In the genomic region with DNA sequence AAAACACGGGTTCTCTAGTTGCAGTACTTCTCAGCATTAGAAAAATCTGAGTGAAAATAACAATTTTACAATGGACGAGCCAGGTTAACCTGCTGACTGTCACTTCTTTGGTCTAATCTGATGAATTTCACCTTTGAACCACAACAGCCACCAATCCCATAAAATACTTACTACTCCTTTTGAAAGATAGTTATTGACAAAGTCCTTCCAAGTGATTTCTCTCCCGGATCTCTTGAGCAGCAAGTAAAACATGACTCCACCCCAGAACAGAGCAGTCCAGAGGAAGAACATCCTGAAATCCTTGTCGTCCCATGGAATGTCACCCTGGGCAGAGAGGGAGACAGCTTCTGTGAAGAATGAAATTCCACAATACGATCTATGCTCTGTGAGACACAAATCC, we compare ENCODE assay signal across 24 cellular contexts. TPM values are rescaled to one million over a fixed set of nuclear protein-coding genes. Genes with fewer than 3 reads are reported as not detected.
DNase-seq lines count a peak whose midpoint lies in the region; ATAC-seq, FAIRE-seq and TF ChIP-seq lines count a peak whose summit lies in the region.
"Had no signal": no experiment of that assay in that cellular context is flagged by ENCODE, and none has a peak within 500 bp of the region (broad histone marks: within the 10 kb centered on the region; RNA-seq: fewer than 3 reads in every experiment).

No MANE protein-coding gene starts in this region.

- H3K27ac ChIP-seq in heart right ventricle (peak overlapping the region in 7 of 10 donors; percentile 19 to 82 (median 62)), GM12878 (ENCODE audit: control insufficient read depth, insufficient read depth) (no peak overlapping the region), layer of hippocampus (ENCODE audit: low read depth, low read length) (peak overlapping the region; percentile 32), substantia nigra (ENCODE audit: low read depth, low read length, poor library complexity, severe bottlenecking) (peak overlapping the region; percentile 44), esophagus squamous epithelium (no peak overlapping the region)
- H3K27ac ChIP-seq: GM23248 had no signal

- TF ChIP-seq CTCF in heart right ventricle (IDR thresholded peaks at IDR 0.05) (no peak), GM12878 (IDR thresholded peaks at IDR 0.05 in 2 of 3, conservative IDR thresholded peaks at IDR 0.05 in 1 of 3; ENCODE audit: control insufficient read depth in 2 of 3, extremely low read depth in 1 of 3, insufficient read depth in 1 of 3, low read depth in 3 of 3, low read length in 3 of 3) (no peak), esophagus squamous epithelium (IDR thresholded peaks at IDR 0.05) (no peak)

- TF ChIP-seq RAD21 in GM12878 (IDR thresholded peaks at IDR 0.05; ENCODE audit: insufficient read depth, low read depth, low read length), result no peak

- CTCF ChIA-PET in GM12878 (lab: Yijun Ruan, JAX), result no interaction called here

- SMC1A ChIA-PET in GM12878 (lab: Charles Lee; ENCODE audit: uncharacterized antibody, unreplicated experiment), result no interaction called here

- TF ChIP-seq POLR2A in GM12878 (IDR thresholded peaks at IDR 0.05; ENCODE audit: low read depth, low read length) (no peak), esophagus squamous epithelium (IDR thresholded peaks at IDR 0.05) (no peak)

- H3K4me1 ChIP-seq in heart right ventricle (peaks cover 2 to 100% (median 66%) of the 10 kb centered on the region in 9 donors), GM12878 (ENCODE audit: control insufficient read depth, insufficient read depth, low read length) (no peaks in the 10 kb centered on the region), esophagus squamous epithelium (peaks cover 0 to 2% (median 0%) of the 10 kb centered on the region in 3 donors)
- H3K4me1 ChIP-seq: BE2C had no signal

- no peak overlapping the region for H3K4me2 ChIP-seq in GM12878 (ENCODE audit: control insufficient read depth, insufficient read depth)

- H3K9me3 ChIP-seq in heart right ventricle (no peaks in the 10 kb centered on the region), GM12878 (replicated peaks; ENCODE audit: control insufficient read depth, insufficient read depth, low read length) (no peaks in the 10 kb centered on the region), esophagus squamous epithelium (no peaks in the 10 kb centered on the region)
- H3K9me3 ChIP-seq: BE2C, MG63 had no signal

- TF ChIP-seq EP300 in GM12878 (IDR thresholded peaks at IDR 0.05; ENCODE audit: borderline replicate concordance in 1 of 2, control insufficient read depth in 1 of 2, low read depth in 2 of 2, low read length in 2 of 2), result no peak

- DNase-seq in heart right ventricle (no peak), Right ventricle myocardium superior (no peak), GM12878 (ENCODE audit: low read depth, low spot score) (no peak), substantia nigra (lab: John Stamatoyannopoulos, UW) (no peak), esophagus squamous epithelium (lab: John Stamatoyannopoulos, UW) (no peak)
- DNase-seq in activated CD4-positive, alpha-beta T cell treated with anti-CD3 and anti-CD28 coated beads, Interleukin-2, amount 50 U/mL, for 4 hours, result no peak
- DNase-seq: BE2C; Calu3; CD4-positive, alpha-beta memory T cell; GF-D8; GM23248; HCEC 1CT; IMR-90; Karpas-422; MG63; NCI-H1092; NCI-H1436 treated with DMSO at 0.1 percent for 48 hours; NCI-H2029; NCI-H345; NCI-H524 treated with DMSO at 0.1 percent for 48 hours had no signal

- in situ Hi-C loops in GM12878 (cut with MboI), result no loop called here

- H3K36me3 ChIP-seq in heart right ventricle (peaks cover 0 to 92% (median 23%) of the 10 kb centered on the region in 9 donors), GM12878 (ENCODE audit: control insufficient read depth in 2 of 2, insufficient read depth in 2 of 2, low read length in 1 of 2) (peaks cover 15 to 23% of the 10 kb centered on the region in 2 experiments), esophagus squamous epithelium (peaks cover 4 to 86% (median 17%) of the 10 kb centered on the region in 3 donors)

- POLR2A ChIA-PET in GM12878 (lab: Charles Lee), result interaction anchor here (2.2 kb wide), 1 partner anchor 10 kb away, joined by 5 read pairs; a partner anchor contains a TSS

- H2AFZ ChIP-seq in GM12878 (ENCODE audit: control insufficient read depth, low read depth, low read length), result no peak overlapping the region
- H2AFZ ChIP-seq: GM23248 had no signal

- ATAC-seq in heart right ventricle (no peak), Right ventricle myocardium superior (ENCODE audit: poor library complexity) (no peak), GM12878 (no peak), GM18909 (IDR thresholded peaks at IDR 0.05; ENCODE audit: poor library complexity, unreplicated experiment) (no peak)

- H3K9ac ChIP-seq in GM12878 (ENCODE audit: control insufficient read depth, insufficient read depth, low read length), result no peak overlapping the region
- H3K9ac ChIP-seq: GM23248 had no signal

- H3K79me2 ChIP-seq in GM12878 (ENCODE audit: control insufficient read depth, insufficient read depth, low read length), result peaks cover 9% of the 10 kb centered on the region

- intact Hi-C loops in heart right ventricle (cut with DNase I) (no loop called here), Right ventricle myocardium superior (cut with DNase I) (no loop called here), GM12878 (cut with micrococcal nuclease; ENCODE audit: unreplicated experiment) (no loop called here), esophagus squamous epithelium (cut with DNase I) (no loop called here)

- FAIRE-seq in GM12878 (lab: Jason Lieb, UNC), result no peak
- FAIRE-seq: A204.1, HTR-8/SVneo had no signal

- RAD21 ChIA-PET in GM12878 (lab: Charles Lee; ENCODE audit: unreplicated experiment), result no interaction called here

- 54 to 67% methylated on average over 5 of the region's 5 CpGs for WGBS in heart right ventricle, 2 donors
- WGBS in GM12878 (ENCODE audit: insufficient coverage, insufficient replicate concordance, low lambda C conversion rate, missing lambda C conversion rate), result 82% methylated on average over 5 of the region's 5 CpGs
- 83 to 88% methylated on average over 5 of the region's 5 CpGs for WGBS in esophagus squamous epithelium, 2 donors

- no peak overlapping the region for H3K4me3 ChIP-seq in heart right ventricle
- H3K4me3 ChIP-seq in GM12878, result no peak overlapping the region
- no peak overlapping the region for H3K4me3 ChIP-seq in esophagus squamous epithelium
- H3K4me3 ChIP-seq: GM23248, MG63 had no signal

- H3K27me3 ChIP-seq in heart right ventricle, result no peaks in the 10 kb centered on the region
- H3K27me3 ChIP-seq in GM12878 (replicated peaks in 1 of 2; ENCODE audit: control insufficient read depth in 2 of 2, insufficient read depth in 2 of 2, low read length in 1 of 2), result no peaks in the 10 kb centered on the region
- no peaks in the 10 kb centered on the region for H3K27me3 ChIP-seq in layer of hippocampus (ENCODE audit: control insufficient read depth, insufficient read depth, low read length)
- no peaks in the 10 kb centered on the region for H3K27me3 ChIP-seq in esophagus squamous epithelium
- H3K27me3 ChIP-seq: BE2C, MG63 had no signal

- BruUV-seq in GM12878 (replicated peaks; lab: Mats Ljungman, UMichigan), result TSS peak; percentile 42

- H4K20me1 ChIP-seq in GM12878 (ENCODE audit: control insufficient read depth, insufficient read depth), result no peaks in the 10 kb centered on the region

RNA-seq across cellular contexts. Expression of a gene that starts 10.2 kb away (rescaled TPM):
- total RNA-seq in heart right ventricle (100 to 1,000 TPM; 126 to 176 (median 145) TPM), Right ventricle myocardium superior (145 TPM), GM12878 (2014; rRNA removed) (57.9 and 62.9 TPM in 2 replicates), GM12878 (2014; rRNA removed; fragmentation: Illumina TruSeq; extraction: Trizol) (67.7 and 71.0 TPM in 2 replicates), GM12878 (2021) (63.8 and 68.0 TPM in 2 replicates), esophagus squamous epithelium (10 to 100 TPM; 41.5 to 62.9 (median 58.1) TPM)
- polyA plus RNA-seq in heart right ventricle (10 to 100 TPM; 48.1 to 60.4 TPM), GM12878 (2011; rRNA removed) (49.6 and 62.2 TPM in 2 replicates), GM12878 (2014; fragmentation: Illumina TruSeq; extraction: Trizol) (57.6 and 70.8 TPM in 2 replicates), GM12878 (2014; fragmentation: Nextera tagmentation; extraction: Ambion mirVana) (10 to 100 TPM; 21.0 to 21.6 TPM), GM12878 (2014; rRNA removed) (50.4 and 56.1 TPM in 2 replicates), GM12878 (2016; fragmentation: Nextera tagmentation; extraction: Ambion mirVana) (10 to 100 TPM; 66.6 to 72.7 TPM)
- 76.0 and 83.0 TPM in 2 replicates for total RNA-seq in GM12878 (2013; cell fraction: nucleolus; rRNA removed)
- 27.0 TPM for polyA plus RNA-seq in GM12878 (2011; ENCODE audit: low read depth)
- polyA plus RNA-seq in GM12878 (2011; cell fraction: cytosol; rRNA removed), result 32.0 and 33.2 TPM in 2 replicates
- polyA plus RNA-seq in GM12878 (2011; cell fraction: nucleus; rRNA removed), result 46.8 and 48.9 TPM in 2 replicates
- 35.5 and 37.8 TPM in 2 replicates for polyA plus RNA-seq in GM12878 (2012)
- 41.6 and 42.9 TPM in 2 replicates for polyA minus RNA-seq in GM12878 (2011; rRNA and poly(A)+ RNA removed)
- polyA minus RNA-seq in GM12878 (2011; cell fraction: cytosol; rRNA and poly(A)+ RNA removed), result 17.1 and 23.5 TPM in 2 replicates
- 16.3 and 27.9 TPM in 2 replicates for polyA minus RNA-seq in GM12878 (2011; cell fraction: nucleus; rRNA and poly(A)+ RNA removed)

RNA-seq across cellular contexts. Expression of a gene that starts 40.9 kb away (rescaled TPM):
- total RNA-seq in heart right ventricle, result 1 to 10 TPM in 6 of 10 donors, under 1 TPM in 4; 0.38 to 2.2 (median 1.4) TPM
- polyA plus RNA-seq in heart right ventricle, result 1 to 10 TPM; 1.5 to 2.4 TPM
- 1.2 TPM for total RNA-seq in Right ventricle myocardium superior
- 35.5 and 38.9 TPM in 2 replicates for total RNA-seq in GM12878 (2013; cell fraction: nucleolus; rRNA removed)
- total RNA-seq in GM12878 (2014; rRNA removed), result 6.0 and 11.0 TPM in 2 replicates
- total RNA-seq in GM12878 (2014; rRNA removed; fragmentation: Illumina TruSeq; extraction: Trizol), result 6.9 and 7.3 TPM in 2 replicates
- total RNA-seq in GM12878 (2021), result 10.0 and 13.1 TPM in 2 replicates
- polyA plus RNA-seq in GM12878 (2011; ENCODE audit: low read depth), result 2.8 TPM
- 6.1 and 7.6 TPM in 2 replicates for polyA plus RNA-seq in GM12878 (2011; rRNA removed)
- polyA plus RNA-seq in GM12878 (2011; cell fraction: cytosol; rRNA removed), result 5.7 and 7.4 TPM in 2 replicates
- polyA plus RNA-seq in GM12878 (2011; cell fraction: nucleus; rRNA removed), result 35.5 and 36.8 TPM in 2 replicates
- 5.6 and 6.6 TPM in 2 replicates for polyA plus RNA-seq in GM12878 (2012)
- 4.7 and 7.3 TPM in 2 replicates for polyA plus RNA-seq in GM12878 (2014; fragmentation: Illumina TruSeq; extraction: Trizol)
- 1 to 10 TPM in 1 of 2 experiments, under 1 TPM in 1; 0.43 to 1.2 TPM for polyA plus RNA-seq in GM12878 (2014; fragmentation: Nextera tagmentation; extraction: Ambion mirVana)
- 14.3 and 19.4 TPM in 2 replicates for polyA plus RNA-seq in GM12878 (2014; rRNA removed)
- polyA plus RNA-seq in GM12878 (2016; fragmentation: Nextera tagmentation; extraction: Ambion mirVana), result 1 to 10 TPM; 7.3 to 9.1 TPM
- polyA minus RNA-seq in GM12878 (2011; rRNA and poly(A)+ RNA removed), result 1.8 and 3.0 TPM in 2 replicates
- 2.9 TPM in 1 of 2 replicates, not detected in the other for polyA minus RNA-seq in GM12878 (2011; cell fraction: cytosol; rRNA and poly(A)+ RNA removed)
- polyA minus RNA-seq in GM12878 (2011; cell fraction: nucleus; rRNA and poly(A)+ RNA removed), result 2.9 and 8.0 TPM in 2 replicates
- total RNA-seq in esophagus squamous epithelium, result 1 to 10 TPM in 2 of 4 donors, under 1 TPM in 2; 0.31 to 1.9 (median 1.2) TPM
- polyA plus RNA-seq: CD4-positive, alpha-beta memory T cell had no signal

RNA-seq across cellular contexts. Expression of a gene that starts 58.8 kb away (rescaled TPM):
- total RNA-seq in heart right ventricle (100 to 1,000 TPM in 4 of 10 donors, 10 to 100 TPM in 6; 62.8 to 216 (median 92.1) TPM), Right ventricle myocardium superior (94.6 TPM), GM12878 (2014; rRNA removed) (189 and 197 TPM in 2 replicates), GM12878 (2014; rRNA removed; fragmentation: Illumina TruSeq; extraction: Trizol) (59.3 and 67.4 TPM in 2 replicates), GM12878 (2021) (94.0 and 97.7 TPM in 2 replicates), esophagus squamous epithelium (100 to 1,000 TPM; 288 to 406 (median 337) TPM)
- polyA plus RNA-seq in heart right ventricle (100 to 1,000 TPM in 1 of 2 donors, 10 to 100 TPM in 1; 61.9 to 602 TPM), GM12878 (2011; rRNA removed) (14.7 and 27.4 TPM in 2 replicates), GM12878 (2014; fragmentation: Illumina TruSeq; extraction: Trizol) (34.0 and 55.0 TPM in 2 replicates), GM12878 (2014; fragmentation: Nextera tagmentation; extraction: Ambion mirVana) (10 to 100 TPM; 47.0 to 66.8 TPM), GM12878 (2014; rRNA removed) (213 and 262 TPM in 2 replicates), GM12878 (2016; fragmentation: Nextera tagmentation; extraction: Ambion mirVana) (100 to 1,000 TPM; 149 to 160 TPM)
- 43.5 and 49.0 TPM in 2 replicates for total RNA-seq in GM12878 (2013; cell fraction: nucleolus; rRNA removed)
- 29.8 TPM for polyA plus RNA-seq in GM12878 (2011; ENCODE audit: low read depth)
- polyA plus RNA-seq in GM12878 (2011; cell fraction: cytosol; rRNA removed), result 40.8 and 63.2 TPM in 2 replicates
- 31.2 and 60.2 TPM in 2 replicates for polyA plus RNA-seq in GM12878 (2011; cell fraction: nucleus; rRNA removed)
- polyA plus RNA-seq in GM12878 (2012), result 52.7 and 61.0 TPM in 2 replicates
- polyA minus RNA-seq in GM12878 (2011; rRNA and poly(A)+ RNA removed), result 28.0 and 43.6 TPM in 2 replicates
- polyA minus RNA-seq in GM12878 (2011; cell fraction: cytosol; rRNA and poly(A)+ RNA removed), result 12.6 and 22.6 TPM in 2 replicates
- 5.3 and 15.6 TPM in 2 replicates for polyA minus RNA-seq in GM12878 (2011; cell fraction: nucleus; rRNA and poly(A)+ RNA removed)

Comparison
In these comparisons a context has a peak if more than half of its experiments do, and no peak if none do; other contexts are left out.
1. H3K27ac ChIP-seq: peak in heart right ventricle (7 of 10), layer of hippocampus (single experiment) and substantia nigra (single experiment); none in GM12878 (single experiment) and esophagus squamous epithelium (0 of 4).